Comparison of ENCODE assay signal across 9 cellular contexts in the genomic region with DNA sequence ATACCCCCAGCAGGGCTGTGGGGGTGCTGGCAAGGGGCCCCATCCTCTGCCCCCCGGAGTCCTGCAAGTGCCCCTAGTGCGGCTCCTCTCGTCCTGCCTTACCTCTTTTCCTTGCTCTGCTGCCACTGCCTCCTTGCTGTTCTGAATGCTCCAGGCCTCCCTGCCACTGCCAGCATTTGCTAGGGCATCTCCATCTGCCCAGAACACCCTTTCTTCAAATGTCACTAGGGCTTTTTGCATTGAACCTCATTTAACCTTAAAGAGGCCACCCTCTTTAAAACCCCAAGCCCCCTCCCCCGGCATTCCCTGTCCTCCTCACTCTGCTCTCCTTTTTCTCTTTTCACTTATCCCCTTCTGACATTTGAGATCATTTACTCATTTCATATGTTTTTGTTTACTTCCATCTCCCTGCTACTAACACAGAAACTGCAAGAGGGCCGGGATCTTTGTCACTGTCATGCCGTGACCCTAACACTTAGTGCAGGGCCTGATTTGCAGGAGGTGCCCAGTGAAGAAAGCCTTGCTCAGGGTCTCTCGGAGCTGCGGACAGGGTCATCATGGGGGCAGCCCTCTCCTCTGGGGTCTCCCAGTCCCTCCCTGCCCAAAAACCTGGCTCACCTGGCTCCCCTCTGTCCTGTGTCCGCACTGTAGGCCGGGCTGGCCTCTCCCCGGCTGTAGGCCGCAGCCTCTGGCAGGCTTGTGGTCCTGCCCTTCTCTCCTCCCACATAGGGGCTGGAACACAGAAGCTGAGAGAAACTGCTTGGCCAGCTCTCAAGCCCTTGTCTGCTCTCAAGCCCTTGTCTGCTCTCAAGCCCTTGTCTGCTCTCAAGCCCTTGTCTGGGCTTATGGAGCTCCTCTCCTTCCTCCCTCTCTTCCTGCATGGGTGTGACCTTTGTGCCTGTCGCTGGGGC. TPM values are rescaled to one million over a fixed set of nuclear protein-coding genes. Genes with fewer than 3 reads are reported as not detected.
DNase-seq lines count a peak whose midpoint lies in the region; TF ChIP-seq lines count a peak whose summit lies in the region.
"Had no signal": no experiment of that assay in that cellular context is flagged by ENCODE, and none has a peak within 500 bp of the region (broad histone marks: within the 10 kb centered on the region; RNA-seq: fewer than 3 reads in every experiment).

A gene (minus strand): TSS at position 690 of the 911 bp plus-strand sequence. CDS start 2,084 bp downstream, outside the sequence.

- H3K36me3 Mint-ChIP-seq in type B pancreatic cell, result no peaks in the 10 kb centered on the region
- no peaks in the 10 kb centered on the region for H3K36me3 Mint-ChIP-seq in activated CD4-positive, alpha-beta T cell treated with anti-CD3 and anti-CD28 coated beads, Interleukin-2, amount 10 ng/mL, durations not matched to agents 24 days and 14 days (ENCODE audit: low read depth)

- intact Hi-C loops in esophagus squamous epithelium (cut with DNase I), result no loop called here
- intact Hi-C loops in activated CD4-positive, alpha-beta T cell treated with anti-CD3 and anti-CD28 coated beads, Interleukin-2, amount 10 ng/mL, durations not matched to agents 24 days and 14 days (cut with micrococcal nuclease), result no loop called here

- peak within 1 kb of the TSS in 3 of 4 donors; percentile 30 to 56 (median 30) for H3K4me3 ChIP-seq in esophagus squamous epithelium

- H3K4me3 Mint-ChIP-seq in type B pancreatic cell, result peak within 1 kb of the TSS; percentile 20
- no peak within 1 kb of the TSS for H3K4me3 Mint-ChIP-seq in activated CD4-positive, alpha-beta T cell treated with anti-CD3 and anti-CD28 coated beads, Interleukin-2, amount 10 ng/mL, durations not matched to agents 24 days and 14 days

- H3K27ac ChIP-seq in esophagus squamous epithelium, result peak within 1 kb of the TSS; percentile 61 to 88 (median 77)

- no peaks in the 10 kb centered on the region for H3K27me3 ChIP-seq in esophagus squamous epithelium

- H3K27ac Mint-ChIP-seq in type B pancreatic cell, result peak within 1 kb of the TSS; percentile 61
- H3K27ac Mint-ChIP-seq in activated CD4-positive, alpha-beta T cell treated with anti-CD3 and anti-CD28 coated beads, Interleukin-2, amount 10 ng/mL, durations not matched to agents 24 days and 14 days, result no peak within 1 kb of the TSS
- H3K27ac Mint-ChIP-seq: activated T-helper 2 cell treated with anti-CD3 and anti-CD28 coated beads, Interferon-gamma antibody, Interleukin-2, Interleukin-4, amounts not matched to agents 10 μg/mL and 5 μg/mL and 100 μg/mL, durations not matched to agents 14 hours and 24 hours and 36 hours had no signal

- peaks cover 23 to 47% (median 37%) of the 10 kb centered on the region in 3 donors for H3K4me1 ChIP-seq in esophagus squamous epithelium

- H3K9me3 ChIP-seq in esophagus squamous epithelium, result no peaks in the 10 kb centered on the region

- peaks cover 27% of the 10 kb centered on the region for H3K4me1 Mint-ChIP-seq in type B pancreatic cell (ENCODE audit: unreplicated experiment)
- peaks cover 16% of the 10 kb centered on the region for H3K4me1 Mint-ChIP-seq in activated CD4-positive, alpha-beta T cell treated with anti-CD3 and anti-CD28 coated beads, Interleukin-2, amount 10 ng/mL, durations not matched to agents 24 days and 14 days

- WGBS in esophagus squamous epithelium, 2 donors, result 30 to 36% methylated on average over 8 to 12 of the region's 13 CpGs

- peak; percentile 26 for DNase-seq in NCI-H1092 (lab: John Stamatoyannopoulos, UW)
- DNase-seq in NCI-H1092 treated with DMSO at 0.1 percent for 48 hours (lab: John Stamatoyannopoulos, UW), result no peak
- DNase-seq in esophagus squamous epithelium (lab: John Stamatoyannopoulos, UW), result no peak
- peak; percentile 56 for DNase-seq in mucosa of gallbladder (ENCODE audit: low spot score)
- DNase-seq in type B pancreatic cell (ENCODE audit: extremely low spot score, unreplicated experiment), result peak; percentile 66
- no peak for DNase-seq in activated CD4-positive, alpha-beta T cell treated with anti-CD3 and anti-CD28 coated beads for 4 hours
- no peak for DNase-seq in HuH-7.5 (ENCODE audit: low spot score)
- DNase-seq in activated CD4-positive, alpha-beta T cell treated with anti-CD3 and anti-CD28 coated beads, Interleukin-2, amount 10 ng/mL, durations not matched to agents 24 days and 14 days, result no peak

- H3K27me3 Mint-ChIP-seq in type B pancreatic cell, result no peaks in the 10 kb centered on the region
- H3K27me3 Mint-ChIP-seq in activated CD4-positive, alpha-beta T cell treated with anti-CD3 and anti-CD28 coated beads, Interleukin-2, amount 10 ng/mL, durations not matched to agents 24 days and 14 days, result peaks cover 14% of the 10 kb centered on the region

- TF ChIP-seq CTCF in esophagus squamous epithelium (IDR thresholded peaks at IDR 0.05), result no peak
- TF ChIP-seq CTCF in type B pancreatic cell (conservative IDR thresholded peaks at IDR 0.05), result no peak

- H3K36me3 ChIP-seq in esophagus squamous epithelium, result peaks cover 0 to 26% (median 0%) of the 10 kb centered on the region in 3 donors

- TF ChIP-seq POLR2A in esophagus squamous epithelium (IDR thresholded peaks at IDR 0.05), result no peak

- no peaks in the 10 kb centered on the region for H3K9me3 Mint-ChIP-seq in type B pancreatic cell
- H3K9me3 Mint-ChIP-seq in activated CD4-positive, alpha-beta T cell treated with anti-CD3 and anti-CD28 coated beads, Interleukin-2, amount 10 ng/mL, durations not matched to agents 24 days and 14 days, result no peaks in the 10 kb centered on the region
- H3K9me3 Mint-ChIP-seq: activated T-helper 2 cell treated with anti-CD3 and anti-CD28 coated beads, Interferon-gamma antibody, Interleukin-2, Interleukin-4, amounts not matched to agents 10 μg/mL and 5 μg/mL and 100 μg/mL, durations not matched to agents 14 hours and 24 hours and 36 hours had no signal

RNA-seq across cellular contexts. Expression of the gene that starts here (rescaled TPM):
- 10 to 100 TPM in 2 of 4 donors, 1 to 10 TPM in 2; 5.3 to 14.1 (median 10.0) TPM for total RNA-seq in esophagus squamous epithelium
- total RNA-seq in mucosa of gallbladder, result 19.5 TPM
- total RNA-seq in type B pancreatic cell (ENCODE audit: low replicate concordance), result 5.6 and 6.9 TPM in 2 replicates
- total RNA-seq in activated CD4-positive, alpha-beta T cell treated with anti-CD3 and anti-CD28 coated beads, Interleukin-2, amount 10 ng/mL, durations not matched to agents 24 days and 14 days, result not detected in 2 replicates
- total RNA-seq: activated T-helper 2 cell treated with anti-CD3 and anti-CD28 coated beads, Interferon-gamma antibody, Interleukin-2, Interleukin-4, amounts not matched to agents 10 μg/mL and 5 μg/mL and 100 μg/mL, durations not matched to agents 14 hours and 24 hours and 36 hours had no signal

Comparison
In these comparisons a context has a peak if more than half of its experiments do, and no peak if none do; other contexts are left out.
1. DNase-seq: peak in NCI-H1092 (single experiment), mucosa of gallbladder (single experiment) and type B pancreatic cell (single experiment); none in NCI-H1092 treated with DMSO at 0.1 percent for 48 hours (single experiment), esophagus squamous epithelium (single experiment), activated CD4-positive, alpha-beta T cell treated with anti-CD3 and anti-CD28 coated beads for 4 hours (0 of 2), HuH-7.5 (single experiment) and activated CD4-positive, alpha-beta T cell treated with anti-CD3 and anti-CD28 coated beads, Interleukin-2, amount 10 ng/mL, durations not matched to agents 24 days and 14 days (single experiment).